Comparison of ENCODE assay signal across 9 cellular contexts in the genomic region with DNA sequence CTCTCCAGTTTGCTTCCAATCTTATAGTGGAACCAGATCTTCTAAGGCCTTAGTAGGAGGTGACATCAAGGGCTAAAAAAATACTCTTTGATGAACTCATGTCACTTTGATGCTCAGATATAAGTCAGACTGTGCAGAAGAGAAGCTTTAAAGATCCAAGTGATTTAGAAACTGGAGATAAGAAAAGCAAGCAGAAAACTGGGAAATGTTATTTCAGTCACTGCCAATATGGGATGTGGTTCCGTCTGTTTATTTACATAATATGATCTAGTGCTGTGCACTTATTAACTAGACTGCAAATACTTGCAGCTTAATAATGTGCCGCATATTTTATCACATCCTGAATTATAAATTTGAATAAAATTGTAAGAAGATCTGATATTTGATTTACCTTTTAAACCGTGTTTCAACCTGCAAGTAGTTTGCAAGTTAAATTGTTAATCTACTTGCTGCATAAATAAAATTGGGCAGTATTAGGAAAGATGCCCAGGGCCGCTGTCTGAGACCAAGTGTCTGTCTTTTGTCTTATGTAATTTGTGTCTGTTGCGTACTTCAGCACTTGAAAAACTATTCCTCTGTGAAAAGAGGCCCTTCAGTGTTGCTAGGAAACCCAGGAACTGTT. TPM values are rescaled to one million over a fixed set of nuclear protein-coding genes. Genes with fewer than 3 reads are reported as not detected.
A peak's percentile ranks its signal among the peaks of the same experiment; 100 is the strongest.
DNase-seq lines count a peak whose midpoint lies in the region; ATAC-seq, FAIRE-seq and TF ChIP-seq lines count a peak whose summit lies in the region.
"Had no signal": no experiment of that assay in that cellular context is flagged by ENCODE, and none has a peak within 500 bp of the region (broad histone marks: within the 10 kb centered on the region; RNA-seq: fewer than 3 reads in every experiment).

No MANE protein-coding gene starts in this region.

- TF ChIP-seq CTCF in brain (conservative IDR thresholded peaks at IDR 0.05) (no peak), lower lobe of right lung (IDR thresholded peaks at IDR 0.05) (no peak)
- no peak for TF ChIP-seq CTCF in CD8-positive, alpha-beta T cell (IDR thresholded peaks at IDR 0.05)

- peaks cover 19% of the 10 kb centered on the region for H3K4me1 ChIP-seq in lower lobe of right lung
- no peaks in the 10 kb centered on the region for H3K4me1 ChIP-seq in CD8-positive, alpha-beta T cell (ENCODE audit: insufficient read depth, low read length)

- CTCF ChIA-PET in CD8-positive, alpha-beta T cell (lab: Charles Lee) = interaction anchor here (0.6 kb wide), 1 partner anchor 169 kb away, joined by 3 read pairs; no protein-coding TSS in a partner anchor

- ATAC-seq in lower lobe of right lung (peak; percentile 60 to 87), HG02840 (IDR thresholded peaks at IDR 0.05; ENCODE audit: low FRiP score, unreplicated experiment) (no peak)
- ATAC-seq in CD8-positive, alpha-beta T cell = no peak

- no peaks in the 10 kb centered on the region for H3K9me3 ChIP-seq in lower lobe of right lung
- no peaks in the 10 kb centered on the region for H3K9me3 ChIP-seq in CD8-positive, alpha-beta T cell (ENCODE audit: low read length)

- intact Hi-C loops in lower lobe of right lung (cut with DNase I) = no loop called here
- intact Hi-C loops in CD8-positive, alpha-beta T cell (cut with DNase I, micrococcal nuclease) = no loop called here

- H3K36me3 ChIP-seq in lower lobe of right lung = no peaks in the 10 kb centered on the region
- H3K36me3 ChIP-seq in CD8-positive, alpha-beta T cell (ENCODE audit: insufficient read depth, low read length) = no peaks in the 10 kb centered on the region

- no peak for TF ChIP-seq POLR2A in GM12891 (IDR thresholded peaks at IDR 0.05; ENCODE audit: low read depth, low read length)

- H3K27ac Mint-ChIP-seq in brain = peak overlapping the region in 4 of 5 experiments; percentile 58 to 83 (median 78)
- no peak overlapping the region for H3K27ac Mint-ChIP-seq in CD8-positive, alpha-beta T cell

- POLR2A ChIA-PET in CD8-positive, alpha-beta T cell (lab: Charles Lee) = no interaction called here

- peaks cover 3 to 18% (median 15%) of the 10 kb centered on the region in 5 experiments for H3K9me3 Mint-ChIP-seq in brain
- H3K9me3 Mint-ChIP-seq in CD8-positive, alpha-beta T cell = no peaks in the 10 kb centered on the region

- no peaks in the 10 kb centered on the region for H3K27me3 ChIP-seq in lower lobe of right lung (ENCODE audit: low read depth)
- no peaks in the 10 kb centered on the region for H3K27me3 ChIP-seq in CD8-positive, alpha-beta T cell (ENCODE audit: insufficient read depth, low read length)

- H3K4me1 Mint-ChIP-seq in brain = peaks cover 35% of the 10 kb centered on the region
- no peaks in the 10 kb centered on the region for H3K4me1 Mint-ChIP-seq in CD8-positive, alpha-beta T cell (ENCODE audit: low read depth)

- in situ Hi-C loops in Caki2 (cut with HindIII; ENCODE audit: low pct_unique_long_range_greater_than_20kb, low sequenced_read_pairs) = no loop called here

- H3K27me3 Mint-ChIP-seq in brain = peaks cover 2% of the 10 kb centered on the region
- peaks cover 6% of the 10 kb centered on the region for H3K27me3 Mint-ChIP-seq in CD8-positive, alpha-beta T cell (ENCODE audit: low read depth)

- H3K36me3 Mint-ChIP-seq in brain = peaks cover 60% of the 10 kb centered on the region
- no peaks in the 10 kb centered on the region for H3K36me3 Mint-ChIP-seq in CD8-positive, alpha-beta T cell

- H3K27ac ChIP-seq in lower lobe of right lung = peak overlapping the region; percentile 14
- no peak overlapping the region for H3K27ac ChIP-seq in CD8-positive, alpha-beta T cell (ENCODE audit: low read depth, low read length)
- H3K27ac ChIP-seq: C4-2B had no signal

- H3K4me3 ChIP-seq in lower lobe of right lung = no peak overlapping the region
- no peak overlapping the region for H3K4me3 ChIP-seq in CD8-positive, alpha-beta T cell (ENCODE audit: low read depth, low read length)

- peak; percentile 50 for DNase-seq in Caki2 (ENCODE audit: low read depth)
- peak; percentile 24 for DNase-seq in NCI-H1105 (lab: John Stamatoyannopoulos, UW)
- no peak for DNase-seq in lower lobe of right lung
- DNase-seq in CD8-positive, alpha-beta T cell = no peak
- no peak for DNase-seq in GM12891 (ENCODE audit: insufficient read length, low spot score)
- DNase-seq in C1 segment of cervical spinal cord (lab: John Stamatoyannopoulos, UW) = no peak

- peak overlapping the region in 3 of 5 experiments; percentile 23 to 62 (median 58) for H3K4me3 Mint-ChIP-seq in brain
- no peak overlapping the region for H3K4me3 Mint-ChIP-seq in CD8-positive, alpha-beta T cell

- FAIRE-seq in GM12891 (lab: Jason Lieb, UNC) = no peak

TF ChIP-seq in GM12891, 5 proteins besides CTCF, POLR2A, EP300 and RAD21:
- TF ChIP-seq PAX5 (IDR thresholded peaks at IDR 0.05; ENCODE audit: insufficient read depth, low read length, severe bottlenecking) (no peak), POLR2AphosphoS5 (IDR thresholded peaks at IDR 0.05; ENCODE audit: low read depth, low read length) (no peak), SPI1 (IDR thresholded peaks at IDR 0.05; ENCODE audit: low read depth, low read length) (no peak), POU2F2 (IDR thresholded peaks at IDR 0.05; ENCODE audit: low read depth, low read length) (no peak), TAF1 (IDR thresholded peaks at IDR 0.05; ENCODE audit: low read depth, low read length) (no peak)

RNA-seq across cellular contexts. Expression of a gene that starts 29.6 kb away (rescaled TPM):
- total RNA-seq in Caki2 (2014; rRNA removed; shearing (Covaris generic); ENCODE audit: low replicate concordance) = 5.3 and 11.5 TPM in 2 replicates
- 17.3 TPM for polyA plus RNA-seq in brain (ENCODE audit: insufficient read depth, low read depth, low replicate concordance)
- total RNA-seq in lower lobe of right lung = 26.6 TPM
- total RNA-seq in CD8-positive, alpha-beta T cell = 1 to 10 TPM in 1 of 2 experiments, under 1 TPM in 1; 0.69 to 1.0 TPM
- 0.28 TPM for polyA plus RNA-seq in GM12891 (2012; ENCODE audit: low read depth, missing spikeins)

Comparison
In these comparisons a context has a peak if more than half of its experiments do, and no peak if none do; other contexts are left out.
1. DNase-seq: peak in Caki2 (single experiment) and NCI-H1105 (single experiment); none in lower lobe of right lung (single experiment), CD8-positive, alpha-beta T cell (0 of 7), GM12891 (single experiment) and C1 segment of cervical spinal cord (0 of 14).
2. ATAC-seq: peak in lower lobe of right lung (2 of 2); none in CD8-positive, alpha-beta T cell (single experiment) and HG02840 (single experiment).